In the genomic region with DNA sequence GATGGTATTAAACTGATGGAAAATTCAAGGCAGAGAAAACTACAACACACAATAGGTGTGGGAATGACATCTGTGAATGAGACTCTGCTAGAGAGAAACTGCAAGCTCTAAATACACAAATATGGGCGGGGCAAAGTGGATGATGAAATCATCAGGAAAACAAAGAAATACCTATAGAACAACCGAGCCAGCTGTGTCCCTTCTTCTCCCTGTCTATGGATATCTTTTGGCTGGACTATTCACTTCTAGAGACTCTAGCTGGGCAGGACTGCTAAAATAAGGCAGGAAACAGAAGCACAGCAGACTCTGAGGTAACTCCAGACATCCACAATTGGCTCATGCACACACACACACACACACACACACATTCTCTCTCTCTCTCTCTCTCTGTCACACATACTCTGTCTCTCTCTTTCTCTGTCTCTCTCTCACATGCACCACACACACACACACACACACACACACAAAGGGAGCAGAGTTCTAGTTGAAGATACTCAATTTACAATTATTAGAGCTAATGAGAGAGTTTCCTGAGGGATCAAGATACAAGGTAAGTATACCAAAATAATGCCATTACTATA, we compare ENCODE assay signal across 19 cellular contexts. TPM values are rescaled to one million over a fixed set of nuclear protein-coding genes. Genes with fewer than 3 reads are reported as not detected.
DNase-seq lines count a peak whose midpoint lies in the region; ATAC-seq, FAIRE-seq and TF ChIP-seq lines count a peak whose summit lies in the region.
"Had no signal": no experiment of that assay in that cellular context is flagged by ENCODE, and none has a peak within 500 bp of the region (broad histone marks: within the 10 kb centered on the region; RNA-seq: fewer than 3 reads in every experiment).

No MANE protein-coding gene starts in this region.

- H3K27ac Mint-ChIP-seq in astrocyte (ENCODE audit: unreplicated experiment): peak overlapping the region; percentile 70
- no peak overlapping the region for H3K27ac Mint-ChIP-seq in activated naive CD4-positive, alpha-beta T cell treated with anti-CD3 and anti-CD28 coated beads, Interleukin-2, amount 50 U/mL, for 72 hours
- H3K27ac Mint-ChIP-seq: activated CD4-positive, alpha-beta T cell treated with anti-CD3 and anti-CD28 coated beads, Interleukin-2, amount 10 ng/mL, durations not matched to agents 7 days and 5 days; activated naive CD8-positive, alpha-beta T cell treated with anti-CD3 and anti-CD28 coated beads for 36 hours; CD4-positive, alpha-beta T cell had no signal

- no peak overlapping the region for H3K27ac ChIP-seq in IMR-90 (ENCODE audit: insufficient read depth, low read length)
- no peak overlapping the region for H3K27ac ChIP-seq in astrocyte (ENCODE audit: low read depth, low read length)
- H3K27ac ChIP-seq: heart right ventricle had no signal

- no peak for FAIRE-seq in astrocyte (lab: Jason Lieb, UNC)
- FAIRE-seq: endothelial cell of umbilical vein had no signal

- no peak overlapping the region for H3K4me3 Mint-ChIP-seq in astrocyte (ENCODE audit: unreplicated experiment)
- H3K4me3 Mint-ChIP-seq: activated CD4-positive, alpha-beta T cell treated with anti-CD3 and anti-CD28 coated beads, Interleukin-2, amount 10 ng/mL, durations not matched to agents 7 days and 5 days; activated naive CD8-positive, alpha-beta T cell treated with anti-CD3 and anti-CD28 coated beads for 36 hours; CD4-positive, alpha-beta T cell had no signal

- H3K9me1 ChIP-seq in IMR-90 (ENCODE audit: insufficient read depth, low read length): no peaks in the 10 kb centered on the region; the same call in 1 of the 2 replicates

- no TSS peak for BruUV-seq in IMR-90 (replicated peaks; lab: Mats Ljungman, UMichigan)

- H4K20me1 ChIP-seq in IMR-90 (ENCODE audit: insufficient read depth, low read length) (no peaks in the 10 kb centered on the region), astrocyte (ENCODE audit: insufficient read depth, low read length) (no peaks in the 10 kb centered on the region)

- no peaks in the 10 kb centered on the region for H3K36me3 Mint-ChIP-seq in astrocyte (ENCODE audit: low read depth, unreplicated experiment)
- H3K36me3 Mint-ChIP-seq in activated naive CD4-positive, alpha-beta T cell treated with anti-CD3 and anti-CD28 coated beads, Interleukin-2, amount 50 U/mL, for 72 hours: no peaks in the 10 kb centered on the region
- H3K36me3 Mint-ChIP-seq: activated naive CD8-positive, alpha-beta T cell treated with anti-CD3 and anti-CD28 coated beads for 36 hours had no signal

- H3K4me1 ChIP-seq in IMR-90 (ENCODE audit: control insufficient read depth, insufficient read depth, low read length) (no peaks in the 10 kb centered on the region), astrocyte (ENCODE audit: insufficient read depth, low read length) (no peaks in the 10 kb centered on the region)
- H3K4me1 ChIP-seq: heart right ventricle had no signal

- peaks cover 4% of the 10 kb centered on the region for H3K4me1 Mint-ChIP-seq in astrocyte (ENCODE audit: low read depth, unreplicated experiment)
- H3K4me1 Mint-ChIP-seq: activated CD4-positive, alpha-beta T cell treated with anti-CD3 and anti-CD28 coated beads, Interleukin-2, amount 10 ng/mL, durations not matched to agents 7 days and 5 days; activated naive CD8-positive, alpha-beta T cell treated with anti-CD3 and anti-CD28 coated beads for 36 hours had no signal

- intact Hi-C loops in IMR-90 (cut with micrococcal nuclease): no loop called here

- no CpG with 5 or more reads among the region's 2 CpGs for WGBS in IMR-90 (ENCODE audit: extremely low coverage in 2 of 2, insufficient read length in 1 of 2), 2 experiments

- H3K79me1 ChIP-seq in IMR-90 (ENCODE audit: low read depth in 1 of 2, low read length in 2 of 2): no peaks in the 10 kb centered on the region

- H3K79me2 ChIP-seq in astrocyte (ENCODE audit: insufficient read depth, low read length): no peaks in the 10 kb centered on the region

- no peak overlapping the region for H4K8ac ChIP-seq in IMR-90 (ENCODE audit: low read depth in 2 of 2, low read length in 2 of 2)

- H2BK5ac ChIP-seq in IMR-90 (ENCODE audit: low read depth, low read length, poor library complexity, severe bottlenecking): peak overlapping the region; percentile 46

- 0 out of 2 replicates have a peak overlapping the region, but pooled peaks have one; percentile 43 for H2AK5ac ChIP-seq in IMR-90 (ENCODE audit: low read depth, low read length)

- H3K9ac ChIP-seq in IMR-90 (ENCODE audit: low read depth, low read length): no peak overlapping the region
- no peak overlapping the region for H3K9ac ChIP-seq in astrocyte (ENCODE audit: low read length)

- H4K5ac ChIP-seq in IMR-90 (ENCODE audit: low read depth, low read length): no peak overlapping the region

- TF ChIP-seq RAD21 in IMR-90 (IDR thresholded peaks at IDR 0.05; ENCODE audit: low read length): no peak

- no peak for TF ChIP-seq POLR2A in IMR-90 (IDR thresholded peaks at IDR 0.05; ENCODE audit: low read depth, low read length)

- H3K18ac ChIP-seq in IMR-90 (ENCODE audit: low read depth, low read length): no peak overlapping the region

- DNase-seq in A172 (ENCODE audit: low spot score) (peak; percentile 15), IMR-90 (peak; percentile 44), astrocyte (ENCODE audit: low read depth) (peak; percentile 25), fibroblast of villous mesenchyme (ENCODE audit: low read depth) (peak; percentile 31), cerebellar nuclear complex (lab: John Stamatoyannopoulos, UW) (no peak), inferior parietal cortex (ENCODE audit: extremely low spot score) (no peak)
- DNase-seq in activated naive CD4-positive, alpha-beta T cell treated with anti-CD3 and anti-CD28 coated beads, Interleukin-2, amount 50 U/mL, for 72 hours (ENCODE audit: low spot score in 2 of 2): no peak
- DNase-seq: 8988T; activated CD4-positive, alpha-beta T cell treated with anti-CD3 and anti-CD28 coated beads, Interleukin-2, amount 10 ng/mL, durations not matched to agents 7 days and 5 days; activated naive CD8-positive, alpha-beta T cell treated with anti-CD3 and anti-CD28 coated beads for 36 hours; CD4-positive, alpha-beta T cell; heart right ventricle; MG63; NCI-H2107; SHP77; substantia nigra; T1000 had no signal

- POLR2A ChIA-PET in IMR-90 (lab: Charles Lee; ENCODE audit: unreplicated experiment): no interaction called here

- H3K9me3 ChIP-seq in IMR-90 (ENCODE audit: control insufficient read depth, insufficient read depth, low read length): no peaks in the 10 kb centered on the region
- no peaks in the 10 kb centered on the region for H3K9me3 ChIP-seq in astrocyte (ENCODE audit: insufficient read depth, low read depth, low read length)
- H3K9me3 ChIP-seq: heart right ventricle, MG63 had no signal

- H3K4me3 ChIP-seq in IMR-90 (ENCODE audit: insufficient read depth, low read depth, low read length) (no peak overlapping the region), astrocyte (ENCODE audit: insufficient read depth, low read depth, low read length) (no peak overlapping the region), fibroblast of villous mesenchyme (ENCODE audit: low read depth, low read length) (no peak overlapping the region)
- H3K4me3 ChIP-seq: heart right ventricle, MG63 had no signal

- no peak overlapping the region for H2AK9ac ChIP-seq in IMR-90 (replicated peaks; ENCODE audit: low read depth, low read length, poor library complexity)

- no peak overlapping the region; the same call in 2 of the 3 replicates for H2BK15ac ChIP-seq in IMR-90 (ENCODE audit: low read depth, low read length)

- ATAC-seq in IMR-90 (ENCODE audit: low read depth) (0 out of 2 replicates have a peak, but pooled peaks have one; percentile 29), GM18870 (IDR thresholded peaks at IDR 0.05; ENCODE audit: unreplicated experiment) (no peak)
- ATAC-seq in activated naive CD4-positive, alpha-beta T cell treated with anti-CD3 and anti-CD28 coated beads, Interleukin-2, amount 50 U/mL, for 72 hours: no peak
- ATAC-seq: heart right ventricle had no signal

- H3K27me3 Mint-ChIP-seq in astrocyte (ENCODE audit: low read depth, unreplicated experiment): no peaks in the 10 kb centered on the region
- H3K27me3 Mint-ChIP-seq: activated CD4-positive, alpha-beta T cell treated with anti-CD3 and anti-CD28 coated beads, Interleukin-2, amount 10 ng/mL, durations not matched to agents 7 days and 5 days; activated naive CD8-positive, alpha-beta T cell treated with anti-CD3 and anti-CD28 coated beads for 36 hours; CD4-positive, alpha-beta T cell had no signal

- TF ChIP-seq CTCF in IMR-90 (conservative IDR thresholded peaks at IDR 0.05; ENCODE audit: low read depth, low read length) (no peak), astrocyte (IDR thresholded peaks at IDR 0.05; ENCODE audit: insufficient read depth, low read depth, low read length) (no peak), fibroblast of villous mesenchyme (IDR thresholded peaks at IDR 0.05; ENCODE audit: insufficient read depth, low read depth, low read length) (no peak)

- no peak overlapping the region for H4K91ac ChIP-seq in IMR-90 (ENCODE audit: insufficient read depth, low read depth, low read length)

- no peak overlapping the region for H3K4ac ChIP-seq in IMR-90 (ENCODE audit: low read depth, low read length)

- H2BK20ac ChIP-seq in IMR-90 (ENCODE audit: low read depth, low read length): no peak overlapping the region

- H3K36me3 ChIP-seq in IMR-90 (ENCODE audit: control insufficient read depth, insufficient read depth, low read length) (no peaks in the 10 kb centered on the region), astrocyte (ENCODE audit: insufficient read depth, low read length) (no peaks in the 10 kb centered on the region)
- H3K36me3 ChIP-seq: heart right ventricle, MG63 had no signal

- no peak overlapping the region for H3K23ac ChIP-seq in IMR-90 (ENCODE audit: low read depth, low read length)

- H3K4me2 ChIP-seq in IMR-90 (ENCODE audit: low read depth, low read length) (no peak overlapping the region), astrocyte (ENCODE audit: low read length) (no peak overlapping the region)

- H3K27me3 ChIP-seq in IMR-90 (ENCODE audit: control insufficient read depth, insufficient read depth, low read length): no peaks in the 10 kb centered on the region
- H3K27me3 ChIP-seq in astrocyte (ENCODE audit: insufficient read depth, low read length): no peaks in the 10 kb centered on the region
- H3K27me3 ChIP-seq: heart right ventricle, MG63 had no signal

- H3K9me3 Mint-ChIP-seq in astrocyte (ENCODE audit: unreplicated experiment): peaks cover 2% of the 10 kb centered on the region
- no peaks in the 10 kb centered on the region for H3K9me3 Mint-ChIP-seq in activated naive CD4-positive, alpha-beta T cell treated with anti-CD3 and anti-CD28 coated beads, Interleukin-2, amount 50 U/mL, for 72 hours
- H3K9me3 Mint-ChIP-seq: activated CD4-positive, alpha-beta T cell treated with anti-CD3 and anti-CD28 coated beads, Interleukin-2, amount 10 ng/mL, durations not matched to agents 7 days and 5 days; activated naive CD8-positive, alpha-beta T cell treated with anti-CD3 and anti-CD28 coated beads for 36 hours had no signal

- no peak overlapping the region for H3K56ac ChIP-seq in IMR-90 (ENCODE audit: extremely low read depth, insufficient read depth, low read length)

- in situ Hi-C loops in IMR-90 (cut with MboI; ENCODE audit: low sequenced_read_pairs): no loop called here

- H2AFZ ChIP-seq in IMR-90 (replicated peaks; ENCODE audit: low read length, poor library complexity) (no peak overlapping the region), astrocyte (ENCODE audit: low read depth, low read length) (no peak overlapping the region)

- peak overlapping the region; percentile 38 for H2BK120ac ChIP-seq in IMR-90 (ENCODE audit: low read depth, low read length)

- H3K14ac ChIP-seq in IMR-90 (replicated peaks; ENCODE audit: low read depth, low read length): no peak overlapping the region

- CTCF ChIA-PET in IMR-90 (lab: Yijun Ruan, JAX): no interaction called here

- dilution Hi-C loops in IMR-90 (cut with HindIII; ENCODE audit: low sequenced_read_pairs, unreplicated experiment): no loop called here

RNA-seq across cellular contexts. Expression of a gene that starts 27.2 kb away (rescaled TPM):
- 0.31 and 0.57 TPM in 2 replicates for total RNA-seq in A172 (2014; rRNA removed; shearing (Covaris generic))
- total RNA-seq in IMR-90 (2012; rRNA removed) (6.5 and 7.8 TPM in 2 replicates), astrocyte (6.4 and 9.3 TPM in 2 replicates), fibroblast of villous mesenchyme (0.86 and 4.2 TPM in 2 replicates)
- 3.8 TPM in 2 replicates for polyA plus RNA-seq in IMR-90 (2012; rRNA removed)
- polyA plus RNA-seq in IMR-90 (2012; cell fraction: cytosol; rRNA removed): 2.1 and 3.1 TPM in 2 replicates
- polyA plus RNA-seq in IMR-90 (2012; cell fraction: nucleus; rRNA removed; ENCODE audit: low replicate concordance): 0.92 and 5.8 TPM in 2 replicates
- under 1 TPM in 1 of 2 donors, not detected in 1; 0.12 TPM for total RNA-seq in activated naive CD4-positive, alpha-beta T cell treated with anti-CD3 and anti-CD28 coated beads, Interleukin-2, amount 50 U/mL, for 72 hours
- total RNA-seq: activated CD4-positive, alpha-beta T cell treated with anti-CD3 and anti-CD28 coated beads, Interleukin-2, amount 10 ng/mL, durations not matched to agents 7 days and 5 days; activated naive CD8-positive, alpha-beta T cell treated with anti-CD3 and anti-CD28 coated beads for 36 hours; CD4-positive, alpha-beta T cell; endothelial cell of umbilical vein had no signal

Comparison
In these comparisons a context has a peak if more than half of its experiments do, and no peak if none do; other contexts are left out.
1. DNase-seq: peak in A172 (single experiment), IMR-90 (single experiment), astrocyte (single experiment) and fibroblast of villous mesenchyme (single experiment); none in activated naive CD4-positive, alpha-beta T cell treated with anti-CD3 and anti-CD28 coated beads, Interleukin-2, amount 50 U/mL, for 72 hours (0 of 2), cerebellar nuclear complex (0 of 2) and inferior parietal cortex (single experiment).